In genomic region chr15:52288051-52288942, GRCh38 we compare ENCODE assay signal across 1 cellular context.
TF ChIP-seq lines count a peak whose summit lies in the region.

No MANE protein-coding gene starts in this region.

TF ChIP-seq in HepG2, 621 proteins besides CTCF, POLR2A, EP300 and RAD21 (continued from another document and continues in another):
- peak; percentile 70 for TF ChIP-seq ARNT2 (CRISPR knock-in tag; IDR thresholded peaks at IDR 0.05; ENCODE audit: low read depth)
- TF ChIP-seq BCLAF1 (IDR thresholded peaks at IDR 0.05) = no peak
- peak; percentile 86 for TF ChIP-seq ZNF143 (CRISPR knock-in tag; IDR thresholded peaks at IDR 0.05)
- no peak for TF ChIP-seq ATF6 (CRISPR knock-in tag; conservative IDR thresholded peaks at IDR 0.05)
- peak; percentile 34; the same call in 1 of the 2 replicates for TF ChIP-seq ZNF441 (CRISPR knock-in tag; IDR thresholded peaks at IDR 0.05; ENCODE audit: borderline replicate concordance)
- TF ChIP-seq MAFG (CRISPR knock-in tag; IDR thresholded peaks at IDR 0.05) = no peak
- no peak for TF ChIP-seq SRY (CRISPR knock-in tag; IDR thresholded peaks at IDR 0.05)
- peak; percentile 93 for TF ChIP-seq ZNF501 (CRISPR knock-in tag; IDR thresholded peaks at IDR 0.05)
- peak; percentile 82 for TF ChIP-seq ZNF574 (CRISPR knock-in tag; IDR thresholded peaks at IDR 0.05)
- TF ChIP-seq SOX6 (IDR thresholded peaks at IDR 0.05) = no peak
- TF ChIP-seq SOX6 (CRISPR knock-in tag; IDR thresholded peaks at IDR 0.05) = peak; percentile 97
- TF ChIP-seq HMGA1 (CRISPR knock-in tag; conservative IDR thresholded peaks at IDR 0.05) = no peak
- peak; percentile 72 for TF ChIP-seq ZNF709 (CRISPR knock-in tag; IDR thresholded peaks at IDR 0.05)
- TF ChIP-seq ZNF678 (CRISPR knock-in tag; IDR thresholded peaks at IDR 0.05) = no peak
- peak; percentile 70 for TF ChIP-seq ATF2 (CRISPR knock-in tag; IDR thresholded peaks at IDR 0.05)
- no peak for TF ChIP-seq CBX1 (IDR thresholded peaks at IDR 0.05; ENCODE audit: low read depth)
- TF ChIP-seq ZSCAN20 (CRISPR knock-in tag; IDR thresholded peaks at IDR 0.05; ENCODE audit: borderline replicate concordance) = no peak
- peak; percentile 80 for TF ChIP-seq CBFB (CRISPR knock-in tag; IDR thresholded peaks at IDR 0.05)
- no peak for TF ChIP-seq ZNF562 (CRISPR knock-in tag; IDR thresholded peaks at IDR 0.05; ENCODE audit: borderline replicate concordance)
- TF ChIP-seq MNT (IDR thresholded peaks at IDR 0.05) = peak; percentile 51
- peak; percentile 83; the same call in 1 of the 2 replicates for TF ChIP-seq ZNF12 (CRISPR knock-in tag; IDR thresholded peaks at IDR 0.05)
- TF ChIP-seq KDM3A (CRISPR knock-in tag; IDR thresholded peaks at IDR 0.05; ENCODE audit: low read depth) = peak; percentile 45; the same call in 1 of the 2 replicates
- no peak for TF ChIP-seq NFATC3 (CRISPR knock-in tag; IDR thresholded peaks at IDR 0.05)
- no peak; the same call in 1 of the 2 replicates for TF ChIP-seq SMC3 (IDR thresholded peaks at IDR 0.05; ENCODE audit: low read length)
- TF ChIP-seq JUNB (CRISPR knock-in tag; IDR thresholded peaks at IDR 0.05; ENCODE audit: borderline replicate concordance) = peak; percentile 14; the same call in 1 of the 2 replicates
- no peak for TF ChIP-seq ZNF329 (CRISPR knock-in tag; IDR thresholded peaks at IDR 0.05; ENCODE audit: low read depth)
- TF ChIP-seq FOXP4 (CRISPR knock-in tag; IDR thresholded peaks at IDR 0.05) = peak; percentile 97
- TF ChIP-seq BHLHE40 (IDR thresholded peaks at IDR 0.05; ENCODE audit: low read length) = no peak
- TF ChIP-seq ZNF556 (CRISPR knock-in tag; IDR thresholded peaks at IDR 0.05; ENCODE audit: borderline replicate concordance) = peak; percentile 86
- TF ChIP-seq ADNP (CRISPR knock-in tag; IDR thresholded peaks at IDR 0.05) = no peak
- 0 out of 2 replicates have a peak, but pooled peaks have one; percentile 63 for TF ChIP-seq MYNN (CRISPR knock-in tag; IDR thresholded peaks at IDR 0.05; ENCODE audit: low read depth)
- peak; percentile 88 for TF ChIP-seq SIN3A (IDR thresholded peaks at IDR 0.05; ENCODE audit: borderline replicate concordance, low read depth, low read length)
- no peak for TF ChIP-seq ZNF282 (IDR thresholded peaks at IDR 0.05; ENCODE audit: partially characterized antibody)
- peak; percentile 38 for TF ChIP-seq ZNF781 (CRISPR knock-in tag; IDR thresholded peaks at IDR 0.05; ENCODE audit: borderline replicate concordance, not compliant biosample characterization)
- peak; percentile 99 for TF ChIP-seq TGIF2 (CRISPR knock-in tag; IDR thresholded peaks at IDR 0.05)
- no peak for TF ChIP-seq CBX2 (IDR thresholded peaks at IDR 0.05; ENCODE audit: low read depth, low read length)
- TF ChIP-seq CBX2 (CRISPR knock-in tag; IDR thresholded peaks at IDR 0.05; ENCODE audit: low read depth) = no peak
- peak; percentile 75 for TF ChIP-seq ZNF543 (CRISPR knock-in tag; IDR thresholded peaks at IDR 0.05)
- no peak for TF ChIP-seq SMARCC2 (IDR thresholded peaks at IDR 0.05)
- peak; percentile 88 for TF ChIP-seq ZMYM4 (CRISPR knock-in tag; IDR thresholded peaks at IDR 0.05)
- peak; percentile 79; the same call in 1 of the 2 replicates for TF ChIP-seq JUN (CRISPR knock-in tag; IDR thresholded peaks at IDR 0.05)
- TF ChIP-seq ZFP41 (CRISPR knock-in tag; IDR thresholded peaks at IDR 0.05; ENCODE audit: borderline replicate concordance) = no peak
- TF ChIP-seq CC2D1A (CRISPR knock-in tag; IDR thresholded peaks at IDR 0.05) = no peak
- no peak for TF ChIP-seq TEF (CRISPR knock-in tag; IDR thresholded peaks at IDR 0.05)
- TF ChIP-seq ZSCAN25 (CRISPR knock-in tag; IDR thresholded peaks at IDR 0.05) = peak; percentile 92
- TF ChIP-seq NFKB2 (CRISPR knock-in tag; IDR thresholded peaks at IDR 0.05; ENCODE audit: borderline replicate concordance) = 0 out of 2 replicates have a peak, but pooled peaks have one; percentile 19
- TF ChIP-seq MXD4 (CRISPR knock-in tag; IDR thresholded peaks at IDR 0.05) = peak; percentile 66
- TF ChIP-seq KDM5A (IDR thresholded peaks at IDR 0.05; ENCODE audit: borderline replicate concordance, low read length) = peak; percentile 57; the same call in 1 of the 2 replicates
- no peak for TF ChIP-seq PAX8 (CRISPR knock-in tag; IDR thresholded peaks at IDR 0.05; ENCODE audit: borderline replicate concordance)
- TF ChIP-seq SNRNP70 (IDR thresholded peaks at IDR 0.05; ENCODE audit: low read depth, low read length) = no peak
- TF ChIP-seq LRRFIP1 (CRISPR knock-in tag; conservative IDR thresholded peaks at IDR 0.05) = no peak
- peak; percentile 70; the same call in 1 of the 2 replicates for TF ChIP-seq ZNF740 (CRISPR knock-in tag; IDR thresholded peaks at IDR 0.05)
- no peak; the same call in 1 of the 2 replicates for TF ChIP-seq MXD1 (CRISPR knock-in tag; IDR thresholded peaks at IDR 0.05)
- TF ChIP-seq RARA (CRISPR knock-in tag; IDR thresholded peaks at IDR 0.05) = peak; percentile 87
- TF ChIP-seq MBD4 (IDR thresholded peaks at IDR 0.05; ENCODE audit: borderline replicate concordance, low read length) = no peak
- peak; percentile 83; the same call in 1 of the 2 replicates for TF ChIP-seq ZNF878 (CRISPR knock-in tag; IDR thresholded peaks at IDR 0.05)
